Comparison of ENCODE assay signal across 1 cellular context in genomic region chr16:84607694-84608093, GRCh38.
TF ChIP-seq lines count a peak whose summit lies in the region.

No MANE protein-coding gene starts in this region.

TF ChIP-seq in GM23338, 12 proteins besides CTCF, POLR2A, EP300 and RAD21 (continued from another document):
- TF ChIP-seq, protein P1, sequence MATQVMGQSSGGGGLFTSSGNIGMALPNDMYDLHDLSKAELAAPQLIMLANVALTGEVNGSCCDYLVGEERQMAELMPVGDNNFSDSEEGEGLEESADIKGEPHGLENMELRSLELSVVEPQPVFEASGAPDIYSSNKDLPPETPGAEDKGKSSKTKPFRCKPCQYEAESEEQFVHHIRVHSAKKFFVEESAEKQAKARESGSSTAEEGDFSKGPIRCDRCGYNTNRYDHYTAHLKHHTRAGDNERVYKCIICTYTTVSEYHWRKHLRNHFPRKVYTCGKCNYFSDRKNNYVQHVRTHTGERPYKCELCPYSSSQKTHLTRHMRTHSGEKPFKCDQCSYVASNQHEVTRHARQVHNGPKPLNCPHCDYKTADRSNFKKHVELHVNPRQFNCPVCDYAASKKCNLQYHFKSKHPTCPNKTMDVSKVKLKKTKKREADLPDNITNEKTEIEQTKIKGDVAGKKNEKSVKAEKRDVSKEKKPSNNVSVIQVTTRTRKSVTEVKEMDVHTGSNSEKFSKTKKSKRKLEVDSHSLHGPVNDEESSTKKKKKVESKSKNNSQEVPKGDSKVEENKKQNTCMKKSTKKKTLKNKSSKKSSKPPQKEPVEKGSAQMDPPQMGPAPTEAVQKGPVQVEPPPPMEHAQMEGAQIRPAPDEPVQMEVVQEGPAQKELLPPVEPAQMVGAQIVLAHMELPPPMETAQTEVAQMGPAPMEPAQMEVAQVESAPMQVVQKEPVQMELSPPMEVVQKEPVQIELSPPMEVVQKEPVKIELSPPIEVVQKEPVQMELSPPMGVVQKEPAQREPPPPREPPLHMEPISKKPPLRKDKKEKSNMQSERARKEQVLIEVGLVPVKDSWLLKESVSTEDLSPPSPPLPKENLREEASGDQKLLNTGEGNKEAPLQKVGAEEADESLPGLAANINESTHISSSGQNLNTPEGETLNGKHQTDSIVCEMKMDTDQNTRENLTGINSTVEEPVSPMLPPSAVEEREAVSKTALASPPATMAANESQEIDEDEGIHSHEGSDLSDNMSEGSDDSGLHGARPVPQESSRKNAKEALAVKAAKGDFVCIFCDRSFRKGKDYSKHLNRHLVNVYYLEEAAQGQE (IDR thresholded peaks at IDR 0.05; ENCODE audit: unreplicated experiment) = no peak
- TF ChIP-seq POLR2AphosphoS5 (IDR thresholded peaks at IDR 0.05; ENCODE audit: low read depth) = no peak
- TF ChIP-seq CREB1 (CRISPR knock-in tag; IDR thresholded peaks at IDR 0.05; ENCODE audit: low read depth) = no peak
- no peak for TF ChIP-seq EZH2phosphoT487 (IDR thresholded peaks at IDR 0.05; ENCODE audit: unreplicated experiment)
- TF ChIP-seq ZNF331 (CRISPR knock-in tag; IDR thresholded peaks at IDR 0.05; ENCODE audit: low read depth) = no peak
- TF ChIP-seq STAT1 (IDR thresholded peaks at IDR 0.05; ENCODE audit: unreplicated experiment) = no peak
- TF ChIP-seq JUNB (IDR thresholded peaks at IDR 0.05; ENCODE audit: unreplicated experiment) = no peak
- TF ChIP-seq NANOG (IDR thresholded peaks at IDR 0.05; ENCODE audit: borderline replicate concordance) = no peak
- no peak for TF ChIP-seq EZH2 (IDR thresholded peaks at IDR 0.05; ENCODE audit: low read depth, unreplicated experiment)
- TF ChIP-seq, protein P2, sequence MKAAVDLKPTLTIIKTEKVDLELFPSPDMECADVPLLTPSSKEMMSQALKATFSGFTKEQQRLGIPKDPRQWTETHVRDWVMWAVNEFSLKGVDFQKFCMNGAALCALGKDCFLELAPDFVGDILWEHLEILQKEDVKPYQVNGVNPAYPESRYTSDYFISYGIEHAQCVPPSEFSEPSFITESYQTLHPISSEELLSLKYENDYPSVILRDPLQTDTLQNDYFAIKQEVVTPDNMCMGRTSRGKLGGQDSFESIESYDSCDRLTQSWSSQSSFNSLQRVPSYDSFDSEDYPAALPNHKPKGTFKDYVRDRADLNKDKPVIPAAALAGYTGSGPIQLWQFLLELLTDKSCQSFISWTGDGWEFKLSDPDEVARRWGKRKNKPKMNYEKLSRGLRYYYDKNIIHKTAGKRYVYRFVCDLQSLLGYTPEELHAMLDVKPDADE (IDR thresholded peaks at IDR 0.05) = no peak
TF ChIP-seq in GM23338: peak in this region for 0.
